Comparison of ENCODE assay signal across 8 cellular contexts in genomic region chr6:35776364-35777215, GRCh38. TPM values are rescaled to one million over a fixed set of nuclear protein-coding genes. Genes with fewer than 3 reads are reported as not detected.
DNase-seq lines count a peak whose midpoint lies in the region; ATAC-seq and TF ChIP-seq lines count a peak whose summit lies in the region.

Gene CLPSL2, plus strand, starts transcription at chr6:35776598. Its CDS starts 21 bp downstream, at chr6:35776619.

- DNase-seq in ELR (ENCODE audit: low read depth): peak; percentile 34
- DNase-seq in NCI-H2171 treated with DMSO at 0.1 percent for 48 hours (lab: John Stamatoyannopoulos, UW): peak; percentile 44
- no peak for DNase-seq in choroid plexus epithelial cell (ENCODE audit: low read depth)
- DNase-seq in activated effector memory CD4-positive, alpha-beta T cell treated with anti-CD3 and anti-CD28 coated beads, Interleukin-2, amount 50 U/mL, for 16 hours: no peak
- DNase-seq in DMS114 treated with DMSO at 0.1 percent for 48 hours (lab: John Stamatoyannopoulos, UW; ENCODE audit: unreplicated experiment): no peak
- no peak for DNase-seq in kidney glomerular epithelial cell (lab: John Stamatoyannopoulos, UW)

- TF ChIP-seq CTCF in choroid plexus epithelial cell (conservative IDR thresholded peaks at IDR 0.05; ENCODE audit: low read depth, low read length): no peak

- H3K9me3 ChIP-seq in mononuclear cell (ENCODE audit: low read depth, low read length): no peaks in the 10 kb centered on the region

- H3K27me3 ChIP-seq in mononuclear cell (ENCODE audit: insufficient read depth, low read length): peaks cover 6% of the 10 kb centered on the region

- no peak for ATAC-seq in GM21381 (IDR thresholded peaks at IDR 0.05; ENCODE audit: unreplicated experiment)

- peaks cover 5% of the 10 kb centered on the region for H3K4me1 ChIP-seq in mononuclear cell (ENCODE audit: insufficient read depth, low read length)

- peak within 1 kb of the TSS; percentile 49 for H3K4me3 ChIP-seq in choroid plexus epithelial cell (ENCODE audit: low read depth, low read length)
- peak within 1 kb of the TSS; percentile 18 for H3K4me3 ChIP-seq in mononuclear cell (ENCODE audit: low read length)

RNA-seq across cellular contexts. Expression of gene CLPSL2, which starts in this region (rescaled TPM):
- not detected for total RNA-seq in mononuclear cell

Comparison
In these comparisons a context has a peak if more than half of its experiments do, and no peak if none do; other contexts are left out.
1. DNase-seq: peak in ELR (single experiment) and NCI-H2171 treated with DMSO at 0.1 percent for 48 hours (single experiment); none in choroid plexus epithelial cell (single experiment), activated effector memory CD4-positive, alpha-beta T cell treated with anti-CD3 and anti-CD28 coated beads, Interleukin-2, amount 50 U/mL, for 16 hours (single experiment), DMS114 treated with DMSO at 0.1 percent for 48 hours (single experiment) and kidney glomerular epithelial cell (single experiment).